Comparison of ENCODE assay signal across 8 cellular contexts in the genomic region with DNA sequence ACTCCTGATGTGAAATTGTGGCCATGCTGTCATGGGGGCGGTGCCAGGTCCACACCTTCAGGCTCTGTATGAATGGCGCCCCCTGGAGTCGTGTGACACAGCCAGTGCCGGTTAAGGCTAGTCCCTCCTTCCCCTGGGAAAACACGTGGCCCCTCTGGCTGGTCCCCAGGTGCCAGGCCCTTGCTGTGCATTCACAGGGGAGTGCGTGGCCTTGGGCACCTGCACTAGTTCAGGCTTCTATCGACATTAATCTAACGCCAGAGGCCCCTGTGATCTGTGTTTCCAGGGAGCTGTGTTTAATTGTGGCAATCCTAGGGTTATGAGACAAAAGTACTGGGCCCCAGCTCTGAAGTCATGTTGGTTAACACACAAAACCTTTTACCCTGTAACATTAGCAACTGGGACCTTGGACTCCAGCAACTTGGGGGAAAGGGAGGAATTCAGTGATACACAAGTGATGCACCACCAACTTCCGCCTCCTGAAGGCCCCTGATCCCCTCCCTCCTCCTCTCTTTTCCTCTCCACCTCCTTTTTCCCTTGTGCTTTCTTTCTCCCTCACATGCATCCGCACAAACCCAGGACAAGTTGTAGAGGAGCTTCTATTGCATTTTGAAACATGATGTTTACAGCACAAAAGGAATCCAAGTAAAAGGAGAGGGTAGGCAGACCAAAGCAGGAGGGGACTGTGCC.
DNase-seq lines count a peak whose midpoint lies in the region; ATAC-seq and TF ChIP-seq lines count a peak whose summit lies in the region.

No MANE protein-coding gene starts in this region.

- H4K20me1 ChIP-seq in hepatocyte (ENCODE audit: insufficient read depth, poor library complexity, severe bottlenecking) = peaks cover 7% of the 10 kb centered on the region

- H3K27ac ChIP-seq in hepatocyte = peak overlapping the region; percentile 83

- H3K27ac Mint-ChIP-seq in T-helper 17 cell = no peak overlapping the region

- H3K27me3 ChIP-seq in hepatocyte = no peaks in the 10 kb centered on the region

- no peaks in the 10 kb centered on the region for H3K9me3 ChIP-seq in T-helper 17 cell (ENCODE audit: control insufficient read depth, low read length, poor library complexity, severe bottlenecking)
- no peaks in the 10 kb centered on the region for H3K9me3 ChIP-seq in hepatocyte (ENCODE audit: low read depth)

- H3K79me2 ChIP-seq in hepatocyte = peaks cover 50% of the 10 kb centered on the region

- peaks cover 35% of the 10 kb centered on the region for H3K4me1 ChIP-seq in hepatocyte (ENCODE audit: insufficient read depth)

- no peaks in the 10 kb centered on the region for H3K36me3 ChIP-seq in hepatocyte (replicated peaks; ENCODE audit: insufficient read depth, low read depth)

- WGBS in hepatocyte (ENCODE audit: low lambda C conversion rate, missing lambda C conversion rate) = 45% methylated on average over 10 of the region's 10 CpGs

- peak; percentile 68 for TF ChIP-seq CTCF in hepatocyte (IDR thresholded peaks at IDR 0.05; ENCODE audit: poor library complexity)

- H3K4me1 Mint-ChIP-seq in T-helper 17 cell = peaks cover 22% of the 10 kb centered on the region

- H3K4me2 ChIP-seq in hepatocyte = no peak overlapping the region

- no peaks in the 10 kb centered on the region for H3K27me3 Mint-ChIP-seq in T-helper 17 cell

- H3K9me2 ChIP-seq in hepatocyte (replicated peaks; ENCODE audit: insufficient read depth) = no peaks in the 10 kb centered on the region

- peak; percentile 54 for ATAC-seq in HG02571 (IDR thresholded peaks at IDR 0.05; ENCODE audit: unreplicated experiment)
- peak; percentile 74 for ATAC-seq in T-helper 17 cell

- DNase-seq in EH (ENCODE audit: low read depth) = peak; percentile 75
- peak; percentile 94 for DNase-seq in NCI-H1694 treated with DMSO at 0.1 percent for 48 hours (lab: John Stamatoyannopoulos, UW)
- peak; percentile 26 to 55 (median 37) for DNase-seq in T-helper 17 cell
- peak in 46 of 58 donors; percentile 10 to 82 (median 33) for DNase-seq in anterior cingulate cortex (lab: John Stamatoyannopoulos, UW)
- peak; percentile 90 for DNase-seq in hepatocyte (ENCODE audit: low spot score)
- peak; percentile 55 to 79 for DNase-seq in stimulated activated CD4-positive, alpha-beta T cell treated with anti-CD3 and anti-CD28 coated beads, Interleukin-12 subunit alpha, Interleukin-12 subunit beta, amount 100 ng/mL, for 24 hours (ENCODE audit: low read depth in 2 of 2)
- DNase-seq in putamen (ENCODE audit: low spot score) = no peak

- peaks cover 5% of the 10 kb centered on the region for H3K36me3 Mint-ChIP-seq in T-helper 17 cell (ENCODE audit: low read depth)

- H3K4me3 Mint-ChIP-seq in T-helper 17 cell = no peak overlapping the region

- H3K4me3 ChIP-seq in hepatocyte = no peak overlapping the region

- H2AFZ ChIP-seq in hepatocyte = no peak overlapping the region
